In the genomic region with DNA sequence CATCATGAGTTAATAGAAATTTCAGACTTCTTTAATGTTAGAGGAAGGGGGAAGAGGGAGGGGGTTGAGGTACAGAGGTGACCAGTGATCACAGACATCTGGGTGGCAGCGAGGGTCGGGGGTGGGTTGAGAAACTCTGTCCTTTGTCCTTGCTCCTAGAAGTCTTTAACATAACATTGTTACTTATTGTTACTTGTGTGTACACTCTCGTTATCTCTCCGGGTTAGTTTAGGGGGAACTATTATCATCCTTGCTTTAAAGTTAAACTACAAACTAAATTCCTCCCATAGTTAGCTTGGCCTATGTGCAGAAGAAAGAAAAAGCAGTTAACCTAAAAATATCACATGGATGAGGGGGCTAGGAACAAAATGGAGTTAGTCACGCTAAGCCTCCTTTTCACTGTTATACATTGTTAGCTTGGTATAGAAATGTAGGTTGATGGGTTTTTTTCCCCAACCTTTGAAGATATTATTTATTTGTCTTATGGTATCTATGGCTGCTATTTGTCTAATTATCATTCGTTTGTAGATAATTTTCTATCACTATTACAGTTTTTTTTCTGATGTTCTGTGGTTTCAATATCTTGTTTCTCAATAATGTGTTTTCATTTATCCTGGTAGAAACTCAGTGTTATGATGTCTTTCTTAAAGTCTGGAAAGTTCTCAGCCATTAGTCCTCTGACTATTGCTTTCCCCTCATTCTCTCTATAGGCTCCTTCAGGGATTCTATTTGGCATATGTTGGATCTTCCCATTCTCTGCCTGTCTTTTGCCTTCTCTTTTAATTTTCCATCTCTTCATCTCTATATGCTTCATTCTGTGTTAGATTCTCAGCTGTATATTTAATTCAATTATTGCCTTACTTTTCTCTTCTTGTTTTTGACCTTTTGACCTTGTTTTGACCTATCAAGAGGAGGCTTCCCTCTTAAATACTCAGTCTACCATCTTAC, we compare ENCODE assay signal across 29 cellular contexts.
"Had no signal": no experiment of that assay in that cellular context is flagged by ENCODE, and none has a peak within 500 bp of the region (broad histone marks: within the 10 kb centered on the region; RNA-seq: fewer than 3 reads in every experiment).

No MANE protein-coding gene starts in this region.

- H3K27me3 Mint-ChIP-seq: type B pancreatic cell had no signal

- H3K9me3 ChIP-seq: neutrophil, pancreas, psoas muscle, suprapubic skin, testis, transverse colon, upper lobe of right lung had no signal

- H3K27ac ChIP-seq: neutrophil, pancreas, psoas muscle, skin epidermis, spleen, suprapubic skin, testis, tibial artery, transverse colon, upper lobe of right lung, uterus had no signal

- H3K4me2 ChIP-seq: smooth muscle cell had no signal

- H3K36me3 ChIP-seq: neutrophil, pancreas, spleen, suprapubic skin, tibial artery, transverse colon, upper lobe of right lung, uterus had no signal

- H3K27ac Mint-ChIP-seq: naive thymus-derived CD4-positive, alpha-beta T cell; natural killer cell; nephron; stimulated activated memory B cell treated with anti-CD40 and anti-IgM and Interleukin-4, amounts not matched to agents 10 μg/mL and 1 μg/mL and 100 μg/mL, for 72 hours; stimulated activated naive CD8-positive, alpha-beta T cell treated with anti-CD3 and anti-CD28 coated beads, Interleukin-15, amount 100 ng/mL, for 72 hours; type B pancreatic cell had no signal

- H3K4me1 ChIP-seq: pancreas, spleen, suprapubic skin, testis, tibial artery, transverse colon, upper lobe of right lung, uterus had no signal

- H3K9me3 Mint-ChIP-seq: stimulated activated naive CD8-positive, alpha-beta T cell treated with anti-CD3 and anti-CD28 coated beads, Interleukin-15, amount 100 ng/mL, for 72 hours; type B pancreatic cell had no signal

- H3K27me3 ChIP-seq: neutrophil, pancreas, spleen, suprapubic skin, testis, tibial artery, transverse colon, upper lobe of right lung, uterus had no signal

- ATAC-seq: naive thymus-derived CD4-positive, alpha-beta T cell; natural killer cell; pancreas; psoas muscle; right cardiac atrium; sciatic nerve; stimulated activated memory B cell treated with anti-CD40 and anti-IgM and Interleukin-4, amounts not matched to agents 10 μg/mL and 1 μg/mL and 100 μg/mL, for 72 hours; stimulated activated naive CD8-positive, alpha-beta T cell treated with anti-CD3 and anti-CD28 coated beads, Interleukin-15, amount 100 ng/mL, for 72 hours; stimulated activated naive CD8-positive, alpha-beta T cell treated with anti-CD3 and anti-CD28 coated beads, Interleukin-15, Interleukin-2, amounts not matched to agents 100 U/mL and 50 U/mL, for 24 hours; upper lobe of right lung had no signal

- H3K4me1 Mint-ChIP-seq: nephron; stimulated activated memory B cell treated with anti-CD40 and anti-IgM and Interleukin-4, amounts not matched to agents 10 μg/mL and 1 μg/mL and 100 μg/mL, for 72 hours had no signal

- H3K36me3 Mint-ChIP-seq: naive thymus-derived CD4-positive, alpha-beta T cell; natural killer cell; stimulated activated memory B cell treated with anti-CD40 and anti-IgM and Interleukin-4, amounts not matched to agents 10 μg/mL and 1 μg/mL and 100 μg/mL, for 72 hours had no signal

- FAIRE-seq: pancreas had no signal

- DNase-seq: naive thymus-derived CD4-positive, alpha-beta T cell; natural killer cell; nucleus accumbens; pancreas; psoas muscle; right cardiac atrium; spleen; stimulated activated CD4-positive, alpha-beta T cell treated with anti-CD3 and anti-CD28 coated beads, Interleukin-12 subunit alpha, Interleukin-12 subunit beta, amount 100 ng/mL, for 4 hours; stimulated activated CD4-positive, alpha-beta T cell treated with anti-CD3 and anti-CD28 coated beads, Interleukin-1b, Interleukin-23, amount 100 ng/mL, for 48 hours; stimulated activated CD4-positive, alpha-beta T cell treated with anti-CD3 and anti-CD28 coated beads, Interleukin-4, amount 100 ng/mL, for 1 hour; stimulated activated CD4-positive, alpha-beta T cell treated with anti-CD3 and anti-CD28 coated beads, Interleukin-4, amount 100 ng/mL, for 4 hours; stimulated activated CD8-positive, alpha-beta memory T cell treated with anti-CD3 and anti-CD28 coated beads, Interleukin-4, amount 100 ng/mL, for 48 hours; stimulated activated naive CD4-positive, alpha-beta T cell; stimulated activated naive CD8-positive, alpha-beta T cell treated with anti-CD3 and anti-CD28 coated beads, Interleukin-15, amount 100 ng/mL, for 72 hours; stimulated activated naive CD8-positive, alpha-beta T cell treated with anti-CD3 and anti-CD28 coated beads, Interleukin-15, Interleukin-2, amounts not matched to agents 100 U/mL and 50 U/mL, for 24 hours; substantia nigra; testis; tibial artery; transverse colon; upper lobe of right lung; uterus had no signal

- H3K4me3 Mint-ChIP-seq: naive thymus-derived CD4-positive, alpha-beta T cell; natural killer cell; nephron; stimulated activated memory B cell treated with anti-CD40 and anti-IgM and Interleukin-4, amounts not matched to agents 10 μg/mL and 1 μg/mL and 100 μg/mL, for 72 hours; stimulated activated naive CD8-positive, alpha-beta T cell treated with anti-CD3 and anti-CD28 coated beads, Interleukin-15, amount 100 ng/mL, for 72 hours; type B pancreatic cell had no signal

- H3K4me3 ChIP-seq: pancreas, psoas muscle, skin epidermis, smooth muscle cell, spleen, suprapubic skin, testis, tibial artery, transverse colon, upper lobe of right lung, uterus had no signal
